In the genomic region with DNA sequence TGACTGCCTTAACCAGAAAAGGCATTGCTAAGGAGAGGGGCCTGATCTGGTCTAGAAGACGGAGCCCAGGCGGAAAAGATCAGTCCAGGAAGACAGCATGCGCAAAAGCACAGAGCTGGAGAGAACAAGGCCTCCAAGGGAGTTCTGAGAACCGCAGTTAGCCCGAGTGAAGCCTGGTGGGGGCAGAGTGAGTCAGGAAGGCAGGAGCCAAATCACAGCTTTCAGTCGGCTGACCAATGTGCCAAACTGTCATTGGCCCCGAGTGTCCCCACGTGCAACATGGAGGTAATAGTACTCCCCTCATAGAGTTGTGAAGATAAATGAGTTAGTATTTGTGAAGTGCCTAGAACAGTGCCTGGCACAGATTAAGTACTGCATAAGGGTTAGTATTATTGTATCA, we compare ENCODE assay signal across 7 cellular contexts. TPM values are rescaled to one million over a fixed set of nuclear protein-coding genes. Genes with fewer than 3 reads are reported as not detected.
A peak's percentile ranks its signal among the peaks of the same experiment; 100 is the strongest.
DNase-seq lines count a peak whose midpoint lies in the region; ATAC-seq, FAIRE-seq and TF ChIP-seq lines count a peak whose summit lies in the region.

No MANE protein-coding gene starts in this region.

- WGBS in K562 (ENCODE audit: insufficient coverage, low coverage, missing lambda C conversion rate), result 1% methylated on average over 8 of the region's 8 CpGs
- 25% methylated on average over 8 of the region's 8 CpGs for WGBS in smooth muscle cell (ENCODE audit: low lambda C conversion rate)

- peak; percentile 63 for DNase-seq in GM23338 (ENCODE audit: low spot score)
- DNase-seq in K562 (ENCODE audit: extremely low read depth in 1 of 4, low spot score in 3 of 4), result peak in 1 of 4 experiments; percentile 12
- DNase-seq in iris pigment epithelial cell (ENCODE audit: low read depth), result peak; percentile 50
- no peak for DNase-seq in smooth muscle cell (lab: John Stamatoyannopoulos, UW; ENCODE audit: unreplicated experiment)
- DNase-seq in activated CD8-positive, alpha-beta memory T cell treated with anti-CD3 and anti-CD28 coated beads, Interleukin-2, amount 50 U/mL, for 4 hours, result no peak
- no peak for DNase-seq in C1 segment of cervical spinal cord (lab: John Stamatoyannopoulos, UW)

- CTCF ChIA-PET in K562 (lab: Yijun Ruan, JAX; ENCODE audit: low intra/inter-chr PET ratio), result no interaction called here

- peak overlapping the region; percentile 94 for H3K4me2 ChIP-seq in GM23338
- H3K4me2 ChIP-seq in K562 (ENCODE audit: insufficient read depth, low read length), result no peak overlapping the region
- H3K4me2 ChIP-seq in smooth muscle cell, result peak overlapping the region; percentile 97

- no peaks in the 10 kb centered on the region for H3K36me3 Mint-ChIP-seq in GM23338 (ENCODE audit: low read depth)

- H3K27me3 ChIP-seq in GM23338 (ENCODE audit: insufficient read depth) (no peaks in the 10 kb centered on the region), K562 (ENCODE audit: control insufficient read depth in 2 of 2, insufficient read depth in 2 of 2, low read length in 2 of 2) (peaks cover 5 to 20% of the 10 kb centered on the region in 2 experiments; a peak in 3 of 5 replicates), smooth muscle cell (ENCODE audit: low read depth) (no peaks in the 10 kb centered on the region)

- H2AFZ ChIP-seq in GM23338, result peak overlapping the region; percentile 84
- H2AFZ ChIP-seq in K562 (ENCODE audit: low read depth, low read length), result no peak overlapping the region
- peak overlapping the region; percentile 73 for H2AFZ ChIP-seq in smooth muscle cell (ENCODE audit: low read depth)

- POLR2A ChIA-PET in K562 (lab: Yijun Ruan, JAX), result interaction anchor here (0.5 kb wide), 1 partner anchor 433 kb away, joined by 3 read pairs; no protein-coding TSS in a partner anchor

- H3K27me3 Mint-ChIP-seq in GM23338 (ENCODE audit: insufficient read depth, low read depth, poor library complexity), result peaks cover 13% of the 10 kb centered on the region

- H3K4me1 ChIP-seq in GM23338 (ENCODE audit: insufficient read depth), result peaks cover 12% of the 10 kb centered on the region
- H3K4me1 ChIP-seq in K562 (replicated peaks in 1 of 2; ENCODE audit: control insufficient read depth in 2 of 2, insufficient read depth in 2 of 2, low read length in 2 of 2), result peaks cover 0 to 9% of the 10 kb centered on the region in 2 experiments; a peak in 2 of 5 replicates
- peaks cover 7% of the 10 kb centered on the region for H3K4me1 ChIP-seq in smooth muscle cell (ENCODE audit: low read depth)

- H3K9me2 ChIP-seq in GM23338 (ENCODE audit: insufficient read depth), result no peaks in the 10 kb centered on the region

- H3K27ac Mint-ChIP-seq in GM23338, result no peak overlapping the region; the same call in 1 of the 2 replicates

- no peak for FAIRE-seq in K562 (lab: Jason Lieb, UNC)

- TF ChIP-seq POLR2A in K562 (conservative IDR thresholded peaks at IDR 0.05), result no peak

- TF ChIP-seq CTCF in GM23338 (conservative IDR thresholded peaks at IDR 0.05; ENCODE audit: low read depth in 2 of 2) (0 out of 4 replicates have a peak, but pooled peaks of 1 of the 2 experiments have one; percentile 13), K562 (IDR thresholded peaks at IDR 0.05 in 2 of 3, conservative IDR thresholded peaks at IDR 0.05 in 1 of 3; ENCODE audit: insufficient read depth in 2 of 3, low read depth in 1 of 3, low read length in 3 of 3) (no peak), smooth muscle cell (IDR thresholded peaks at IDR 0.05; ENCODE audit: borderline replicate concordance, insufficient read depth, poor library complexity, severe bottlenecking) (no peak)

- TF ChIP-seq EP300 in K562 (IDR thresholded peaks at IDR 0.05; ENCODE audit: low read length), result no peak

- H3K79me2 ChIP-seq in GM23338 (replicated peaks; ENCODE audit: insufficient read depth) (peaks cover 7% of the 10 kb centered on the region; the same call in 1 of the 2 replicates), K562 (ENCODE audit: control insufficient read depth, insufficient read depth, low read length) (no peaks in the 10 kb centered on the region), smooth muscle cell (ENCODE audit: low read depth) (no peaks in the 10 kb centered on the region)

- BruUV-seq in K562 (replicated peaks; lab: Mats Ljungman, UMichigan), result no TSS peak

- H3K27ac ChIP-seq in GM23338 (ENCODE audit: low read depth) (no peak overlapping the region), K562 (ENCODE audit: extremely low read depth, low read depth, low read length) (no peak overlapping the region), smooth muscle cell (ENCODE audit: low read depth) (peak overlapping the region; percentile 77)

- intact Hi-C loops in K562 (cut with micrococcal nuclease), result no loop called here

- no peaks in the 10 kb centered on the region; the same call in 2 of the 3 replicates for H3K9me3 Mint-ChIP-seq in GM23338

- H3K36me3 ChIP-seq in GM23338 (ENCODE audit: insufficient read depth), result no peaks in the 10 kb centered on the region
- no peaks in the 10 kb centered on the region for H3K36me3 ChIP-seq in K562 (ENCODE audit: control insufficient read depth, insufficient read depth, low read length)
- H3K36me3 ChIP-seq in smooth muscle cell (ENCODE audit: low read depth), result no peaks in the 10 kb centered on the region

- no peak for TF ChIP-seq RAD21 in K562 (CRISPR knock-in tag; conservative IDR thresholded peaks at IDR 0.05 in 1 of 2, IDR thresholded peaks at IDR 0.05 in 1 of 2)

- peak overlapping the region; percentile 90 for H3K4me3 Mint-ChIP-seq in GM23338

- peak; percentile 25 for ATAC-seq in GM23338
- ATAC-seq in K562, result peak; percentile 26; the same call in 1 of the 3 replicates
- ATAC-seq in HG03025 (IDR thresholded peaks at IDR 0.05; ENCODE audit: low FRiP score, unreplicated experiment), result no peak

- no peaks in the 10 kb centered on the region for H4K20me1 ChIP-seq in GM23338 (replicated peaks; ENCODE audit: insufficient read depth)
- no peaks in the 10 kb centered on the region for H4K20me1 ChIP-seq in K562 (replicated peaks; ENCODE audit: control insufficient read depth, insufficient read depth, low read length)
- H4K20me1 ChIP-seq in smooth muscle cell (ENCODE audit: low read depth), result no peaks in the 10 kb centered on the region

- in situ Hi-C loops in K562 (cut with MboI), result no loop called here

- H3K4me3 ChIP-seq in GM23338, result peak overlapping the region; percentile 91
- no peak overlapping the region for H3K4me3 ChIP-seq in K562
- H3K4me3 ChIP-seq in smooth muscle cell, result no peak overlapping the region

- peaks cover 24% of the 10 kb centered on the region for H3K4me1 Mint-ChIP-seq in GM23338

- H3K9me1 ChIP-seq in K562 (ENCODE audit: control insufficient read depth, insufficient read depth, low read length), result no peaks in the 10 kb centered on the region

- no peaks in the 10 kb centered on the region for H3K9me3 ChIP-seq in K562 (replicated peaks; ENCODE audit: control insufficient read depth, insufficient read depth, low read depth, low read length)
- no peaks in the 10 kb centered on the region for H3K9me3 ChIP-seq in smooth muscle cell (replicated peaks; ENCODE audit: low read depth)

- H3K9ac ChIP-seq in K562 (ENCODE audit: insufficient read depth in 1 of 2, low read depth in 2 of 2, low read length in 2 of 2) (no peak overlapping the region), smooth muscle cell (ENCODE audit: low read depth) (peak overlapping the region; percentile 20)

- no peaks in the 10 kb centered on the region for H3F3A ChIP-seq in GM23338 (replicated peaks; ENCODE audit: low read depth)
- H3F3A ChIP-seq in smooth muscle cell (ENCODE audit: low read depth), result no peaks in the 10 kb centered on the region

TF ChIP-seq in GM23338, 12 proteins besides CTCF, POLR2A, EP300 and RAD21 (continues in another document):
- TF ChIP-seq EZH2phosphoT487 (IDR thresholded peaks at IDR 0.05; ENCODE audit: unreplicated experiment), result no peak
- TF ChIP-seq ZNF114 (CRISPR knock-in tag; IDR thresholded peaks at IDR 0.05), result no peak
- no peak for TF ChIP-seq EZH2 (IDR thresholded peaks at IDR 0.05; ENCODE audit: low read depth, unreplicated experiment)

TF ChIP-seq in K562, 482 proteins besides CTCF, POLR2A, EP300 and RAD21 (continues in another document):
- no peak for TF ChIP-seq ZC3H4 (CRISPR knock-in tag; IDR thresholded peaks at IDR 0.05; ENCODE audit: borderline replicate concordance)
- no peak for TF ChIP-seq MEIS2 (IDR thresholded peaks at IDR 0.05; ENCODE audit: partially characterized antibody)
- TF ChIP-seq THAP7 (CRISPR knock-in tag; IDR thresholded peaks at IDR 0.05), result no peak
- no peak for TF ChIP-seq FOXA3 (CRISPR knock-in tag; conservative IDR thresholded peaks at IDR 0.05 in 1 of 2, IDR thresholded peaks at IDR 0.05 in 1 of 2)
- no peak for TF ChIP-seq DNMT1 (IDR thresholded peaks at IDR 0.05)
- no peak for TF ChIP-seq PML (IDR thresholded peaks at IDR 0.05; ENCODE audit: low read length)

RNA-seq across cellular contexts. Expression of gene TSPAN2, which starts 1.2 kb away (rescaled TPM):
- total RNA-seq in GM23338 (2014; rRNA removed; shearing (Covaris generic)), result 11.8 and 15.0 TPM in 2 replicates
- polyA plus RNA-seq in GM23338 (2016; fragmentation: Nextera tagmentation; extraction: Ambion mirVana) (9.4 and 11.2 TPM in 2 replicates), K562 (2011; rRNA removed) (not detected in 2 replicates), K562 (2014; fragmentation: Illumina TruSeq; extraction: Trizol) (not detected in 2 replicates), K562 (2014; fragmentation: Nextera tagmentation; extraction: Ambion mirVana) (not detected), K562 (2014; rRNA removed) (not detected in 2 replicates), smooth muscle cell (13.8 and 26.9 TPM in 2 replicates)
- not detected in 2 replicates for total RNA-seq in K562 (2011; cell fraction: chromatin; rRNA removed; ENCODE audit: low replicate concordance)
- not detected in 2 replicates for total RNA-seq in K562 (2011; cell fraction: nucleolus; rRNA removed)
- not detected in 2 replicates for total RNA-seq in K562 (2011; cell fraction: nucleoplasm; rRNA removed)
- total RNA-seq in K562 (2014; rRNA removed) (not detected in 2 replicates), K562 (2014; rRNA removed; fragmentation: Illumina TruSeq; extraction: Trizol) (not detected in 2 replicates), K562 (2015; rRNA removed; fragmentation: Illumina TruSeq; extraction: Trizol) (not detected in 2 replicates), K562 (2021) (not detected in 2 replicates), smooth muscle cell (10.9 and 17.4 TPM in 2 replicates)
- polyA plus RNA-seq in K562 (2011; cell fraction: cytosol; rRNA removed), result not detected in 2 replicates
- not detected in 2 replicates for polyA plus RNA-seq in K562 (2011; cell fraction: nucleus; rRNA removed)
- not detected in 2 replicates for polyA plus RNA-seq in K562 (2012)
- not detected in 2 replicates for polyA minus RNA-seq in K562 (2011; rRNA and poly(A)+ RNA removed)
- not detected in 2 replicates for polyA minus RNA-seq in K562 (2011; cell fraction: cytosol; rRNA and poly(A)+ RNA removed)
- polyA minus RNA-seq in K562 (2011; cell fraction: nucleus; rRNA and poly(A)+ RNA removed), result not detected in 2 replicates

Comparison
In these comparisons a context has a peak if more than half of its experiments do, and no peak if none do; other contexts are left out.
1. DNase-seq: peak in GM23338 (single experiment) and iris pigment epithelial cell (single experiment); none in smooth muscle cell (single experiment), activated CD8-positive, alpha-beta memory T cell treated with anti-CD3 and anti-CD28 coated beads, Interleukin-2, amount 50 U/mL, for 4 hours (single experiment) and C1 segment of cervical spinal cord (0 of 14).
2. RNA of gene TSPAN2, which starts 1.2 kb away (total RNA-seq): 10.9 to 17.4 TPM in smooth muscle cell and 11.8 to 15.0 TPM in GM23338; not detected in K562; every median in the first group is over 10 times any median in the second.